Comparison of ENCODE assay signal across 11 cellular contexts in genomic region chr19:38551450-38551813, GRCh38.
DNase-seq lines count a peak whose midpoint lies in the region; ATAC-seq lines count a peak whose summit lies in the region.
"Had no signal": no experiment of that assay in that cellular context is flagged by ENCODE, and none has a peak within 500 bp of the region (broad histone marks: within the 10 kb centered on the region; RNA-seq: fewer than 3 reads in every experiment).

No MANE protein-coding gene starts in this region.

- ATAC-seq in GM18870 (IDR thresholded peaks at IDR 0.05; ENCODE audit: unreplicated experiment) (peak; percentile 51), HG02610 (IDR thresholded peaks at IDR 0.05; ENCODE audit: unreplicated experiment) (peak; percentile 74), HG03045 (IDR thresholded peaks at IDR 0.05; ENCODE audit: unreplicated experiment) (no peak)

- DNase-seq in activated CD8-positive, alpha-beta memory T cell treated with anti-CD3 and anti-CD28 coated beads, Interleukin-2, amount 50 U/mL, for 24 hours (ENCODE audit: extremely low read depth), result peak; percentile 39
- DNase-seq in stimulated activated CD4-positive, alpha-beta T cell treated with anti-CD3 and anti-CD28 coated beads, TNF-alpha, amount 100 ng/mL, for 24 hours (ENCODE audit: low read depth in 3 of 3), result peak in 2 of 3 experiments; percentile 38 to 63
- DNase-seq in NCI-H446 (lab: John Stamatoyannopoulos, UW) (no peak), NCI-H774 (lab: John Stamatoyannopoulos, UW) (no peak), cerebellar nuclear complex (lab: John Stamatoyannopoulos, UW) (no peak)
- DNase-seq: kidney, NCI-H2081, testis had no signal

Comparison
In these comparisons a context has a peak if more than half of its experiments do, and no peak if none do; other contexts are left out.
1. DNase-seq: peak in activated CD8-positive, alpha-beta memory T cell treated with anti-CD3 and anti-CD28 coated beads, Interleukin-2, amount 50 U/mL, for 24 hours (single experiment) and stimulated activated CD4-positive, alpha-beta T cell treated with anti-CD3 and anti-CD28 coated beads, TNF-alpha, amount 100 ng/mL, for 24 hours (2 of 3); none in NCI-H446 (0 of 2), NCI-H774 (single experiment) and cerebellar nuclear complex (0 of 2).